Comparison of ENCODE assay signal across 11 cellular contexts in the genomic region with DNA sequence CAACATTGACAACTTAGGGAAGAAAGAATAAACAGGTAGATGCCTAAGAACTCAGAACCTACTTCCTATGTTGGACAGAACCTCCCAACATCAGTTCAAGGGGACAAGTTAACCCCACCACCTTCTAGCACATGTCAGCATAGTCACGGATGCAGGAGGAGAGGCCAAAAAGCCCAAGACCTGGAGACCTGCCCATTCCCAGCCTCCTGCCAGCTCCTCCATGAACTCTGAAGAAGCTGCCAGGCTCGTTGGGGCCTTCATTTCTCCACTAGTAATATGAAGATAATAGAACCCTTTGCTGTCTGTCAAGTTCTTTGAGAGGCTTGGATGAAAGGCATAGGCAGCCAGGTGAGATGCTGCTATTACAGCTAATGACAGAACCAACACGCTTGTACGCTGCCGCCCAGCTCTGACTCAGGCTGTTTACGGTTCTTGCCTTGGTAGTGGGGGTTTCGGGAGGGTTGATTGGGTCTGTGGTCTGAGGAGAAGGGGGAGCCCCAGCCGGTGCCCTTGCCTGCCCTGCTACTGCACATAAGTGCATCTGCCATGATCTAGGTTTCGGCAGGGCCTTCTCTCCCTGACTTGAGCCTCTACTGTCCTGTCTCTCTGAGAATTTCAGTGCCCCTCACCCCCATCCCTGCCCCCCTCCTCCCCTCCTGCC.
DNase-seq lines count a peak whose midpoint lies in the region; ATAC-seq, FAIRE-seq and TF ChIP-seq lines count a peak whose summit lies in the region.
"Had no signal": no experiment of that assay in that cellular context is flagged by ENCODE, and none has a peak within 500 bp of the region (broad histone marks: within the 10 kb centered on the region; RNA-seq: fewer than 3 reads in every experiment).

No MANE protein-coding gene starts in this region.

- H3K9ac ChIP-seq in GM12878 (ENCODE audit: control insufficient read depth, insufficient read depth, low read length) = no peak overlapping the region

- TF ChIP-seq POLR2A in GM12878 (IDR thresholded peaks at IDR 0.05; ENCODE audit: low read depth, low read length) = no peak

- POLR2A ChIA-PET in GM12878 (lab: Charles Lee) = interaction anchor here (0.9 to 1.8 kb wide), 3 partner anchors 19 to 99 kb away, joined by 3 to 5 read pairs (median 3); no protein-coding TSS in a partner anchor

- H3K4me1 ChIP-seq in GM12878 (ENCODE audit: control insufficient read depth, insufficient read depth, low read length) = peaks cover 53% of the 10 kb centered on the region
- H3K4me1 ChIP-seq: esophagus squamous epithelium had no signal

- H3K4me2 ChIP-seq in GM12878 (ENCODE audit: control insufficient read depth, insufficient read depth) = no peak overlapping the region

- no peak overlapping the region for H3K27ac ChIP-seq in GM12878 (ENCODE audit: control insufficient read depth, insufficient read depth)
- H3K27ac ChIP-seq: esophagus squamous epithelium had no signal

- TF ChIP-seq RAD21 in GM12878 (IDR thresholded peaks at IDR 0.05; ENCODE audit: insufficient read depth, low read depth, low read length) = peak; percentile 5; the same call in 1 of the 2 replicates

- H3K27me3 ChIP-seq in GM12878 (replicated peaks in 1 of 2; ENCODE audit: control insufficient read depth in 2 of 2, insufficient read depth in 2 of 2, low read length in 1 of 2) = no peaks in the 10 kb centered on the region
- H3K27me3 ChIP-seq: esophagus squamous epithelium had no signal

- no TSS peak for BruUV-seq in GM12878 (replicated peaks; lab: Mats Ljungman, UMichigan)

- H3K4me3 ChIP-seq in GM12878 = no peak overlapping the region
- H3K4me3 ChIP-seq: esophagus squamous epithelium had no signal

- no peak for TF ChIP-seq CTCF in GM12878 (IDR thresholded peaks at IDR 0.05 in 2 of 3, conservative IDR thresholded peaks at IDR 0.05 in 1 of 3; ENCODE audit: control insufficient read depth in 2 of 3, extremely low read depth in 1 of 3, insufficient read depth in 1 of 3, low read depth in 3 of 3, low read length in 3 of 3)

- SMC1A ChIA-PET in GM12878 (lab: Charles Lee; ENCODE audit: uncharacterized antibody, unreplicated experiment) = interaction anchor here (0.6 to 3.7 kb wide), 8 partner anchors 8 to 174 kb away, joined by 3 to 17 read pairs (median 4); no protein-coding TSS in a partner anchor

- no peaks in the 10 kb centered on the region for H3K9me3 ChIP-seq in GM12878 (replicated peaks; ENCODE audit: control insufficient read depth, insufficient read depth, low read length)
- H3K9me3 ChIP-seq: esophagus squamous epithelium had no signal

- no peaks in the 10 kb centered on the region for H3K36me3 ChIP-seq in GM12878 (ENCODE audit: control insufficient read depth in 2 of 2, insufficient read depth in 2 of 2, low read length in 1 of 2)
- H3K36me3 ChIP-seq: esophagus squamous epithelium had no signal

- FAIRE-seq in GM18507 (lab: Jason Lieb, UNC) (peak; percentile 5), GM12878 (lab: Jason Lieb, UNC) (peak; percentile 7)

- no peak for TF ChIP-seq EP300 in GM12878 (IDR thresholded peaks at IDR 0.05; ENCODE audit: borderline replicate concordance in 1 of 2, control insufficient read depth in 1 of 2, low read depth in 2 of 2, low read length in 2 of 2)

- ATAC-seq in GM19468 (IDR thresholded peaks at IDR 0.05; ENCODE audit: extremely low read depth, unreplicated experiment) (peak; percentile 56), HG03039 (IDR thresholded peaks at IDR 0.05; ENCODE audit: unreplicated experiment) (peak; percentile 70), GM12878 (peak; percentile 93)

- H4K20me1 ChIP-seq in GM12878 (ENCODE audit: control insufficient read depth, insufficient read depth) = no peaks in the 10 kb centered on the region; the same call in 1 of the 2 replicates

- CTCF ChIA-PET in GM12878 (lab: Yijun Ruan, JAX) = interaction anchor here (0.9 to 2.5 kb wide), 9 partner anchors 9 to 185 kb away, joined by 3 to 25 read pairs (median 4); no protein-coding TSS in a partner anchor

- RAD21 ChIA-PET in GM12878 (lab: Charles Lee; ENCODE audit: unreplicated experiment) = interaction anchor here (0.5 to 1.9 kb wide), 11 partner anchors 9 to 212 kb away, joined by 3 to 7 read pairs (median 4); a partner anchor contains a TSS

- WGBS in GM12878 (ENCODE audit: insufficient coverage, insufficient replicate concordance, low lambda C conversion rate, missing lambda C conversion rate) = 14% methylated on average over 9 of the region's 9 CpGs

- in situ Hi-C loops in GM12878 (cut with MboI) = no loop called here

- H3K79me2 ChIP-seq in GM12878 (ENCODE audit: control insufficient read depth, insufficient read depth, low read length) = peaks cover 8% of the 10 kb centered on the region

- DNase-seq in GM18507 (ENCODE audit: extremely low spot score, insufficient read length, low read depth) (no peak), GM12878 (ENCODE audit: low read depth, low spot score) (peak; percentile 61), T-helper 9 cell (no peak), NCI-H2107 (lab: John Stamatoyannopoulos, UW) (no peak), NCI-H524 (lab: John Stamatoyannopoulos, UW) (no peak), HCEC 1CT (no peak)
- DNase-seq: CD4-positive, CD25-positive, alpha-beta regulatory T cell; esophagus squamous epithelium; SW 1271 had no signal

- intact Hi-C loops in GM12878 (cut with micrococcal nuclease; ENCODE audit: unreplicated experiment) = loop anchor here (10.0 kb wide), 1 partner anchor 326 kb away; no protein-coding TSS in a partner anchor

- no peak overlapping the region for H2AFZ ChIP-seq in GM12878 (ENCODE audit: control insufficient read depth, low read depth, low read length)

TF ChIP-seq in GM12878, 131 proteins besides CTCF, POLR2A, EP300 and RAD21 (continues in another document):
- 0 out of 2 replicates have a peak, but pooled peaks have one; percentile 49 for TF ChIP-seq CREM (IDR thresholded peaks at IDR 0.05; ENCODE audit: low read depth)
- no peak for TF ChIP-seq SREBF2 (IDR thresholded peaks at IDR 0.05; ENCODE audit: low read length)
- TF ChIP-seq, protein P1, sequence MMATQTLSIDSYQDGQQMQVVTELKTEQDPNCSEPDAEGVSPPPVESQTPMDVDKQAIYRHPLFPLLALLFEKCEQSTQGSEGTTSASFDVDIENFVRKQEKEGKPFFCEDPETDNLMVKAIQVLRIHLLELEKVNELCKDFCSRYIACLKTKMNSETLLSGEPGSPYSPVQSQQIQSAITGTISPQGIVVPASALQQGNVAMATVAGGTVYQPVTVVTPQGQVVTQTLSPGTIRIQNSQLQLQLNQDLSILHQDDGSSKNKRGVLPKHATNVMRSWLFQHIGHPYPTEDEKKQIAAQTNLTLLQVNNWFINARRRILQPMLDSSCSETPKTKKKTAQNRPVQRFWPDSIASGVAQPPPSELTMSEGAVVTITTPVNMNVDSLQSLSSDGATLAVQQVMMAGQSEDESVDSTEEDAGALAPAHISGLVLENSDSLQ (IDR thresholded peaks at IDR 0.05) = peak; percentile 74
- no peak for TF ChIP-seq NBN (IDR thresholded peaks at IDR 0.05)
- peak; percentile 89 for TF ChIP-seq RUNX3 (IDR thresholded peaks at IDR 0.05; ENCODE audit: low read length)
- 0 out of 2 replicates have a peak, but pooled peaks have one; percentile 38 for TF ChIP-seq TCF12 (IDR thresholded peaks at IDR 0.05; ENCODE audit: low read depth, low read length)
- TF ChIP-seq SP1 (IDR thresholded peaks at IDR 0.05; ENCODE audit: low read depth, low read length) = no peak
- no peak for TF ChIP-seq CEBPB (IDR thresholded peaks at IDR 0.05; ENCODE audit: borderline replicate concordance in 1 of 2, low read depth in 2 of 2, low read length in 2 of 2)
- TF ChIP-seq, protein P2, sequence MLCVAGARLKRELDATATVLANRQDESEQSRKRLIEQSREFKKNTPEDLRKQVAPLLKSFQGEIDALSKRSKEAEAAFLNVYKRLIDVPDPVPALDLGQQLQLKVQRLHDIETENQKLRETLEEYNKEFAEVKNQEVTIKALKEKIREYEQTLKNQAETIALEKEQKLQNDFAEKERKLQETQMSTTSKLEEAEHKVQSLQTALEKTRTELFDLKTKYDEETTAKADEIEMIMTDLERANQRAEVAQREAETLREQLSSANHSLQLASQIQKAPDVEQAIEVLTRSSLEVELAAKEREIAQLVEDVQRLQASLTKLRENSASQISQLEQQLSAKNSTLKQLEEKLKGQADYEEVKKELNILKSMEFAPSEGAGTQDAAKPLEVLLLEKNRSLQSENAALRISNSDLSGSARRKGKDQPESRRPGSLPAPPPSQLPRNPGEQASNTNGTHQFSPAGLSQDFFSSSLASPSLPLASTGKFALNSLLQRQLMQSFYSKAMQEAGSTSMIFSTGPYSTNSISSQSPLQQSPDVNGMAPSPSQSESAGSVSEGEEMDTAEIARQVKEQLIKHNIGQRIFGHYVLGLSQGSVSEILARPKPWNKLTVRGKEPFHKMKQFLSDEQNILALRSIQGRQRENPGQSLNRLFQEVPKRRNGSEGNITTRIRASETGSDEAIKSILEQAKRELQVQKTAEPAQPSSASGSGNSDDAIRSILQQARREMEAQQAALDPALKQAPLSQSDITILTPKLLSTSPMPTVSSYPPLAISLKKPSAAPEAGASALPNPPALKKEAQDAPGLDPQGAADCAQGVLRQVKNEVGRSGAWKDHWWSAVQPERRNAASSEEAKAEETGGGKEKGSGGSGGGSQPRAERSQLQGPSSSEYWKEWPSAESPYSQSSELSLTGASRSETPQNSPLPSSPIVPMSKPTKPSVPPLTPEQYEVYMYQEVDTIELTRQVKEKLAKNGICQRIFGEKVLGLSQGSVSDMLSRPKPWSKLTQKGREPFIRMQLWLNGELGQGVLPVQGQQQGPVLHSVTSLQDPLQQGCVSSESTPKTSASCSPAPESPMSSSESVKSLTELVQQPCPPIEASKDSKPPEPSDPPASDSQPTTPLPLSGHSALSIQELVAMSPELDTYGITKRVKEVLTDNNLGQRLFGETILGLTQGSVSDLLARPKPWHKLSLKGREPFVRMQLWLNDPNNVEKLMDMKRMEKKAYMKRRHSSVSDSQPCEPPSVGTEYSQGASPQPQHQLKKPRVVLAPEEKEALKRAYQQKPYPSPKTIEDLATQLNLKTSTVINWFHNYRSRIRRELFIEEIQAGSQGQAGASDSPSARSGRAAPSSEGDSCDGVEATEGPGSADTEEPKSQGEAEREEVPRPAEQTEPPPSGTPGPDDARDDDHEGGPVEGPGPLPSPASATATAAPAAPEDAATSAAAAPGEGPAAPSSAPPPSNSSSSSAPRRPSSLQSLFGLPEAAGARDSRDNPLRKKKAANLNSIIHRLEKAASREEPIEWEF (IDR thresholded peaks at IDR 0.05; ENCODE audit: insufficient replicate concordance, low read depth, low read length) = no peak
- TF ChIP-seq, protein P3, sequence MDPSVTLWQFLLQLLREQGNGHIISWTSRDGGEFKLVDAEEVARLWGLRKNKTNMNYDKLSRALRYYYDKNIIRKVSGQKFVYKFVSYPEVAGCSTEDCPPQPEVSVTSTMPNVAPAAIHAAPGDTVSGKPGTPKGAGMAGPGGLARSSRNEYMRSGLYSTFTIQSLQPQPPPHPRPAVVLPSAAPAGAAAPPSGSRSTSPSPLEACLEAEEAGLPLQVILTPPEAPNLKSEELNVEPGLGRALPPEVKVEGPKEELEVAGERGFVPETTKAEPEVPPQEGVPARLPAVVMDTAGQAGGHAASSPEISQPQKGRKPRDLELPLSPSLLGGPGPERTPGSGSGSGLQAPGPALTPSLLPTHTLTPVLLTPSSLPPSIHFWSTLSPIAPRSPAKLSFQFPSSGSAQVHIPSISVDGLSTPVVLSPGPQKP (IDR thresholded peaks at IDR 0.05; ENCODE audit: low read depth, low read length) = no peak
